In the genomic region with DNA sequence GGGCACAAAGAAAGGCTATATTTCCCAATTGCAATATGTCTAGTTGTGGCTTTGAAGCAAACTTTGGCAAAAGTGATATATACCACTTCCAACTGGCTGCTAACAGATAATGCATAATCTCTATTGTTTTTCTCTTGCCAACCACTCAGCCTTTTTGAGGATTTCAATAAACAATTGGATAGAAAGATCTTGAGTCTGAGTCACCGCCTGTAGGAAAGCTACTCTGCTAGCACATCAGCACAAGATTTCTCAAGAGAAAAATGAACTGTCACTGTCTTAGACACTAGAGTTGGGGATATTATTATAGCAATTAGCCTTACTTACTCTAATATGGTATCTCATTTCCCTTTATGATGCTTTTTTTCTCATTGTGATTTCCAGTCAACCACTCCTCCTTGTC, we compare ENCODE assay signal across 34 cellular contexts.
"Had no signal": no experiment of that assay in that cellular context is flagged by ENCODE, and none has a peak within 500 bp of the region (broad histone marks: within the 10 kb centered on the region; RNA-seq: fewer than 3 reads in every experiment).

No MANE protein-coding gene starts in this region.

- H3K36me3 Mint-ChIP-seq: activated naive CD8-positive, alpha-beta T cell; brain; immature natural killer cell; memory B cell; natural killer cell; neural progenitor cell had no signal

- H3K9ac ChIP-seq: neural progenitor cell, parathyroid adenoma had no signal

- H3K27ac ChIP-seq: ascending aorta, cardiac muscle cell, colonic mucosa, epithelial cell of prostate, esophagus squamous epithelium, neural progenitor cell, parathyroid adenoma, psoas muscle, spleen, thoracic aorta, vagina, VCaP had no signal

- H3K4me2 ChIP-seq: neural progenitor cell had no signal

- H3K4me3 ChIP-seq: ascending aorta, cardiac muscle cell, colonic mucosa, esophagus squamous epithelium, neural progenitor cell, psoas muscle, spleen, thoracic aorta, vagina had no signal

- H3K9me3 ChIP-seq: ascending aorta, colonic mucosa, esophagus squamous epithelium, psoas muscle, spleen, thoracic aorta, vagina had no signal

- H3K4me3 Mint-ChIP-seq: activated naive CD8-positive, alpha-beta T cell; activated T-cell treated with anti-CD3 and anti-CD28 coated beads, Interleukin-2, amount 50 U/mL, for 72 hours; brain; immature natural killer cell; memory B cell; natural killer cell; neural progenitor cell; stimulated activated naive CD8-positive, alpha-beta T cell treated with anti-CD3 and anti-CD28 coated beads, Interleukin-15, Interleukin-2, amounts not matched to agents 100 ng/mL and 50 ng/mL, for 24 hours had no signal

- H3K27me3 ChIP-seq: ascending aorta, cardiac muscle cell, colonic mucosa, neural progenitor cell, vagina had no signal

- H3K4me1 Mint-ChIP-seq: brain, immature natural killer cell, memory B cell, natural killer cell had no signal

- H3K36me3 ChIP-seq: ascending aorta, cardiac muscle cell, colonic mucosa, esophagus squamous epithelium, neural progenitor cell, spleen, thoracic aorta, vagina had no signal

- H3K4me1 ChIP-seq: ascending aorta, colonic mucosa, esophagus squamous epithelium, parathyroid adenoma, psoas muscle, spleen, vagina had no signal

- DNase-seq: activated CD4-positive, alpha-beta T cell treated with anti-CD3 and anti-CD28 coated beads for 4 hours; activated CD4-positive, alpha-beta T cell treated with anti-CD3 and anti-CD28 coated beads, Interleukin-2, amount 50 U/mL, for 4 hours; activated naive CD4-positive, alpha-beta T cell treated with Interleukin-2 at 50 U/mL for 16 hours; activated T-cell treated with anti-CD3 and anti-CD28 coated beads for 4 hours; activated T-cell treated with anti-CD3 and anti-CD28 coated beads, Interleukin-2, amount 50 U/mL, for 72 hours; cerebellar nuclear complex; colonic mucosa; effector CD8-positive, alpha-beta T cell; esophagus squamous epithelium; head of caudate nucleus; hypothalamus; immature natural killer cell; kidney; natural killer cell; occipital lobe; psoas muscle; right cardiac atrium; spleen; T-helper 9 cell; trophoblast cell had no signal

- H3K27ac Mint-ChIP-seq: activated naive CD8-positive, alpha-beta T cell; activated T-cell treated with anti-CD3 and anti-CD28 coated beads, Interleukin-2, amount 50 U/mL, for 72 hours; brain; immature natural killer cell; memory B cell; natural killer cell; neural progenitor cell; stimulated activated naive CD8-positive, alpha-beta T cell treated with anti-CD3 and anti-CD28 coated beads, Interleukin-15, Interleukin-2, amounts not matched to agents 100 ng/mL and 50 ng/mL, for 24 hours had no signal

- H3K9me3 Mint-ChIP-seq: activated T-cell treated with anti-CD3 and anti-CD28 coated beads, Interleukin-2, amount 50 U/mL, for 72 hours; brain; immature natural killer cell; memory B cell; natural killer cell; neural progenitor cell; stimulated activated naive CD8-positive, alpha-beta T cell treated with anti-CD3 and anti-CD28 coated beads, Interleukin-15, Interleukin-2, amounts not matched to agents 100 ng/mL and 50 ng/mL, for 24 hours had no signal

- FAIRE-seq: endometrium, kidney, TTC549 had no signal

- H2AFZ ChIP-seq: neural progenitor cell, parathyroid adenoma had no signal

- ATAC-seq: activated T-cell treated with anti-CD3 and anti-CD28 coated beads, Interleukin-2, amount 50 U/mL, for 72 hours; natural killer cell; psoas muscle; right cardiac atrium had no signal
